In genomic region chr4:77075869-77076801, GRCh38 we compare ENCODE assay signal across 8 cellular contexts.
DNase-seq lines count a peak whose midpoint lies in the region; ATAC-seq and FAIRE-seq lines count a peak whose summit lies in the region.

TSS of gene CCNI (minus strand) at chr4:77075989. CDS start at chr4:77066362, 9,627 bp downstream.

- peaks cover 21% of the 10 kb centered on the region for H3K4me1 ChIP-seq in effector memory CD4-positive, alpha-beta T cell (ENCODE audit: control insufficient read depth, insufficient read depth, low read length, poor library complexity, severe bottlenecking)

- FAIRE-seq in HTR-8/SVneo (lab: Jason Lieb, UNC) = peak; percentile 31

- DNase-seq in COLO668 (lab: John Stamatoyannopoulos, UW; ENCODE audit: unreplicated experiment) (peak; percentile 98), HTR-8/SVneo (ENCODE audit: insufficient read length, low spot score) (peak; percentile 75), NOMO-1 treated with DMSO at 0.1 percent for 48 hours (lab: John Stamatoyannopoulos, UW; ENCODE audit: unreplicated experiment) (peak; percentile 90), medulla oblongata (ENCODE audit: extremely low spot score) (peak; percentile 98)
- DNase-seq in activated CD8-positive, alpha-beta memory T cell treated with anti-CD3 and anti-CD28 coated beads for 4 hours (ENCODE audit: low read depth in 2 of 2) = peak; percentile 80 to 83
- peak; percentile 86 to 91 (median 89) for DNase-seq in effector memory CD4-positive, alpha-beta T cell
- DNase-seq in stimulated activated CD8-positive, alpha-beta memory T cell treated with anti-CD3 and anti-CD28 coated beads, Interleukin-12 subunit alpha, Interleukin-12 subunit beta, amount 100 ng/mL, for 1 hour (ENCODE audit: low read depth) = peak; percentile 89

- ATAC-seq in GM21367 (IDR thresholded peaks at IDR 0.05; ENCODE audit: unreplicated experiment) = peak; percentile 54

- no peaks in the 10 kb centered on the region for H3K27me3 ChIP-seq in effector memory CD4-positive, alpha-beta T cell (replicated peaks; ENCODE audit: control insufficient read depth, insufficient read depth, low read length, poor library complexity, severe bottlenecking)

- no peaks in the 10 kb centered on the region for H3K9me3 ChIP-seq in effector memory CD4-positive, alpha-beta T cell (ENCODE audit: control insufficient read depth, low read length)

- no peaks in the 10 kb centered on the region for H3K36me3 ChIP-seq in effector memory CD4-positive, alpha-beta T cell (ENCODE audit: control insufficient read depth, insufficient read depth, low read length)

- H3K27ac ChIP-seq in effector memory CD4-positive, alpha-beta T cell (ENCODE audit: insufficient read depth, low read length, poor library complexity, severe bottlenecking) = peak within 1 kb of the TSS; percentile 99

- H3K4me3 ChIP-seq in effector memory CD4-positive, alpha-beta T cell (ENCODE audit: insufficient read depth, low read depth, low read length, poor library complexity, severe bottlenecking) = peak within 1 kb of the TSS; percentile 94

Comparison
In these comparisons a context has a peak if more than half of its experiments do, and no peak if none do; other contexts are left out.
1. Peak in every context shown above with its lines: DNase-seq, ATAC-seq, H3K4me3 ChIP-seq and H3K27ac ChIP-seq.